9 cellular contexts compared by ENCODE assay signal in genomic region chr4:244471-244870, GRCh38.
DNase-seq lines count a peak whose midpoint lies in the region; ATAC-seq, FAIRE-seq and TF ChIP-seq lines count a peak whose summit lies in the region.
"Had no signal": no experiment of that assay in that cellular context is flagged by ENCODE, and none has a peak within 500 bp of the region (broad histone marks: within the 10 kb centered on the region; RNA-seq: fewer than 3 reads in every experiment).

No MANE protein-coding gene starts in this region.

- CTCF ChIA-PET in A549 (lab: Yijun Ruan, JAX): no interaction called here

- H3K9me3 Mint-ChIP-seq in glutamatergic neuron (ENCODE audit: unreplicated experiment): peaks cover 35% of the 10 kb centered on the region

- no peaks in the 10 kb centered on the region for H3K4me1 ChIP-seq in A549

- peak; percentile 20 to 45; a peak in 2 of 5 replicates for TF ChIP-seq RAD21 in A549 (conservative IDR thresholded peaks at IDR 0.05 in 1 of 2, IDR thresholded peaks at IDR 0.05 in 1 of 2)

- H3K4me3 ChIP-seq in A549: no peak overlapping the region

- WGBS in A549 (ENCODE audit: missing lambda C conversion rate): 38% methylated on average over 7 of the region's 7 CpGs

- no peak for TF ChIP-seq EP300 in A549 (IDR thresholded peaks at IDR 0.05)

- peaks cover 51% of the 10 kb centered on the region for H3K36me3 Mint-ChIP-seq in glutamatergic neuron (ENCODE audit: unreplicated experiment)

- H3K9me3 ChIP-seq in A549: 0 out of 3 replicates have a peak, but pooled peaks cover 3% of the 10 kb centered on the region

- no peak for ATAC-seq in A549
- ATAC-seq in HG02938 (IDR thresholded peaks at IDR 0.05; ENCODE audit: unreplicated experiment): no peak
- ATAC-seq in GM21390 (IDR thresholded peaks at IDR 0.05; ENCODE audit: unreplicated experiment): no peak

- POLR2A ChIA-PET in A549 (lab: Yijun Ruan, JAX): no interaction called here

- TF ChIP-seq POLR2A in A549 (IDR thresholded peaks at IDR 0.05; ENCODE audit: low read length): no peak

- FAIRE-seq in A549 (lab: Jason Lieb, UNC): no peak
- FAIRE-seq: colon had no signal

- H3K27ac Mint-ChIP-seq in glutamatergic neuron (ENCODE audit: unreplicated experiment): no peak overlapping the region

- no peak; the same call in 2 of the 3 replicates for TF ChIP-seq CTCF in A549 (IDR thresholded peaks at IDR 0.05)
- TF ChIP-seq CTCF in GM12873 (IDR thresholded peaks at IDR 0.05; ENCODE audit: insufficient read depth, low read depth, low read length, missing control alignments): peak; percentile 61
- peak; percentile 82 for TF ChIP-seq CTCF in glutamatergic neuron (IDR thresholded peaks at IDR 0.05; ENCODE audit: partially characterized antibody, unreplicated experiment)

- H3K27me3 Mint-ChIP-seq in glutamatergic neuron (ENCODE audit: unreplicated experiment): peaks cover 2% of the 10 kb centered on the region

- no peak overlapping the region for H3K4me2 ChIP-seq in A549

- H3K27ac ChIP-seq in A549: no peak overlapping the region

- H3K4me1 Mint-ChIP-seq in glutamatergic neuron (ENCODE audit: low read depth, unreplicated experiment): peaks cover 22% of the 10 kb centered on the region

- no peak overlapping the region for H3K4me3 Mint-ChIP-seq in glutamatergic neuron (ENCODE audit: unreplicated experiment)

- DNase-seq in A549 (ENCODE audit: low read depth in 1 of 2, low spot score in 1 of 2) (peak in 1 of 2 experiments; percentile 38), NOMO-1 treated with DMSO at 0.1 percent for 48 hours (lab: John Stamatoyannopoulos, UW; ENCODE audit: unreplicated experiment) (peak; percentile 47), activated T-helper 1 cell treated with Interleukin-2 at 50 U/mL for 16 hours (ENCODE audit: low read depth) (peak; percentile 11), glutamatergic neuron (peak; percentile 43)
- DNase-seq in stimulated activated CD4-positive, alpha-beta T cell treated with anti-CD3 and anti-CD28 coated beads, Interleukin-1b, Interleukin-23, amount 100 ng/mL, for 1 hour (ENCODE audit: low read depth in 2 of 2): peak; percentile 6 to 29

TF ChIP-seq in A549, 52 proteins besides CTCF, POLR2A, EP300 and RAD21:
- no peak for TF ChIP-seq HEYL (CRISPR knock-in tag; IDR thresholded peaks at IDR 0.05)
- TF ChIP-seq RFX5 (IDR thresholded peaks at IDR 0.05): no peak
- TF ChIP-seq CBX8 (IDR thresholded peaks at IDR 0.05): no peak
- TF ChIP-seq ZNF302 (CRISPR knock-in tag; IDR thresholded peaks at IDR 0.05): no peak
- TF ChIP-seq MAX (IDR thresholded peaks at IDR 0.05): no peak
- TF ChIP-seq JUN (IDR thresholded peaks at IDR 0.05): no peak
- no peak for TF ChIP-seq BHLHE40 (IDR thresholded peaks at IDR 0.05; ENCODE audit: low read depth, low read length)
- no peak for TF ChIP-seq MAZ (IDR thresholded peaks at IDR 0.05; ENCODE audit: borderline replicate concordance, low read depth, low read length)
- no peak for TF ChIP-seq ZSCAN20 (CRISPR knock-in tag; IDR thresholded peaks at IDR 0.05)
- TF ChIP-seq HDAC2 (IDR thresholded peaks at IDR 0.05): no peak
- no peak for TF ChIP-seq MYC (IDR thresholded peaks at IDR 0.05; ENCODE audit: borderline replicate concordance, low read length)
- TF ChIP-seq EHF (CRISPR knock-in tag; IDR thresholded peaks at IDR 0.05): no peak
- no peak for TF ChIP-seq SREBF2 (IDR thresholded peaks at IDR 0.05)
- TF ChIP-seq FOXS1 (CRISPR knock-in tag; IDR thresholded peaks at IDR 0.05): no peak
- no peak for TF ChIP-seq NR3C1 (IDR thresholded peaks at IDR 0.05)
- no peak for TF ChIP-seq POLR2AphosphoS2 (conservative IDR thresholded peaks at IDR 0.05; ENCODE audit: low read length)
